ENCODE assay signal across 9 cellular contexts in genomic region chr4:136581119-136581518, GRCh38.
"Had no signal": no experiment of that assay in that cellular context is flagged by ENCODE, and none has a peak within 500 bp of the region (broad histone marks: within the 10 kb centered on the region; RNA-seq: fewer than 3 reads in every experiment).

No MANE protein-coding gene starts in this region.

- FAIRE-seq: H1, H54, HTR-8/SVneo, K562 had no signal

- H3K4me3 ChIP-seq: GM23338, K562 had no signal

- ATAC-seq: GM23338, K562 had no signal

- DNase-seq: H9, HCEC 1CT, IMR-90, KG1 had no signal

- H3K4me2 ChIP-seq: GM23338 had no signal

- H2AFZ ChIP-seq: GM23338 had no signal
